Comparison of ENCODE assay signal across 10 cellular contexts in genomic region chr3:19934098-19934566, GRCh38. TPM values are rescaled to one million over a fixed set of nuclear protein-coding genes. Genes with fewer than 3 reads are reported as not detected.
DNase-seq lines count a peak whose midpoint lies in the region; ATAC-seq and TF ChIP-seq lines count a peak whose summit lies in the region.
"Had no signal": no experiment of that assay in that cellular context is flagged by ENCODE, and none has a peak within 500 bp of the region (broad histone marks: within the 10 kb centered on the region; RNA-seq: fewer than 3 reads in every experiment).

A gene with protein sequence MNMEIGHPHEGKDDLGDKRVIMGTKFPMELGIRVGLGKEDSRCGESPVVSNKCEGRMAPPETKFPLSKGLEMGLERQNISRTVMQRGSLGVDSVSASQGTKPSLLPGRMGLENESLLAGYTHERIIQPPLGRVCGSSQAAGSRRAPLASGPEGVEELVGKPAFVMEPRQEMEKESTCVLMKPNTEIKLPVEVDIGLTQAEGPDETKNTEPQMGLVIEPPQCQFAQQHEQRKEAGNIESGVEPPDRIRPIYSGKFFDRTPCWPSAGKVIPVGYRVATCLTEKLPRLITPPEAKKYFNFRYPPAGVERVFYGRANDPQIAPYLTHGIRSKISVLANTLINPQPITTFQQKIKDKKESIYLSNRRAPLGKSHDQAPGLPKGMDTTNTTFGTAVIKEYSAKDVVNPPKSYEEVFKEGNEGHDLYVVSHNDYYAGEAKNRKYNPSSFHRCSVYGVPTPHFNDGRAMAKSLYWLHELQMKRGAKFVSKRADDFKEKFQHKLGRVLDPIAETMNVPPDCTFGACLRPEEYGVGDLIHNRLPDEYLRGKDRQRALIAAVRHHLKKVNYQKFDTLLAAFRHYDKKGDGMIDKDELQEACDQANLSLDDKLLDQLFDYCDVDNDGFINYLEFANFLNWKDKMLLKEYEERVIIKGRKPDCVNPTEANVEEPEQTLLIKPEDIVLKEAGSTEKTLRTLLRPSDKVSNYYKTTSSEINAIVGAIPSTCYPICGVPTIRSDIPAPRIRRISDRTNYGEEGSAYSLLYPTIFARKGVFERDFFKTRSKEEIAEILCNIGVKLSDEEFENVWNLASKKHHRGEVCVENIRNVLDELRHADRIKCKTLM (minus strand): TSS chr3:19934217. CDS start chr3:19934018, 199 bp downstream.

- intact Hi-C loops in CD14-positive monocyte (cut with micrococcal nuclease): no loop called here

- H3K27me3 ChIP-seq in SK-N-SH (ENCODE audit: insufficient read depth) (no peaks in the 10 kb centered on the region), iPS-18a (ENCODE audit: control insufficient read depth, insufficient read depth, low read length) (no peaks in the 10 kb centered on the region)

- H3K4me2 ChIP-seq in SK-N-SH: no peak within 1 kb of the TSS

- CTCF ChIA-PET in SK-N-SH (lab: Yijun Ruan, JAX): no interaction called here
- CTCF ChIA-PET in activated CD8-positive, alpha-beta memory T cell treated with anti-CD3 and anti-CD28 coated beads, Interleukin-2, amount 10 ng/mL, durations not matched to agents 7 days and 5 days (lab: Charles Lee): interaction anchor here (0.9 kb wide), 1 partner anchor 12 kb away, joined by 3 read pairs; no protein-coding TSS in a partner anchor

- TF ChIP-seq RAD21 in SK-N-SH (IDR thresholded peaks at IDR 0.05; ENCODE audit: low read length): no peak

- POLR2A ChIA-PET in SK-N-SH (lab: Yijun Ruan, JAX): no interaction called here

- H3K36me3 Mint-ChIP-seq in CD14-positive monocyte: peaks cover 0 to 5% of the 10 kb centered on the region in 2 donors
- peaks cover 5% of the 10 kb centered on the region for H3K36me3 Mint-ChIP-seq in activated CD8-positive, alpha-beta memory T cell treated with anti-CD3 and anti-CD28 coated beads, Interleukin-2, amount 10 ng/mL, durations not matched to agents 7 days and 5 days

- H3K79me2 ChIP-seq in SK-N-SH (ENCODE audit: insufficient read depth): no peaks in the 10 kb centered on the region

- peaks cover 32% of the 10 kb centered on the region for H3K4me1 Mint-ChIP-seq in CD14-positive monocyte
- peaks cover 41% of the 10 kb centered on the region for H3K4me1 Mint-ChIP-seq in activated CD8-positive, alpha-beta memory T cell treated with anti-CD3 and anti-CD28 coated beads, Interleukin-2, amount 10 ng/mL, durations not matched to agents 7 days and 5 days

- H3K4me3 Mint-ChIP-seq in CD14-positive monocyte: peak within 1 kb of the TSS in 1 of 2 donors; percentile 73
- H3K4me3 Mint-ChIP-seq in activated CD8-positive, alpha-beta memory T cell treated with anti-CD3 and anti-CD28 coated beads, Interleukin-2, amount 10 ng/mL, durations not matched to agents 7 days and 5 days: no peak within 1 kb of the TSS

- H3F3A ChIP-seq in SK-N-SH (replicated peaks; ENCODE audit: insufficient read depth): peaks cover 3% of the 10 kb centered on the region

- WGBS in SK-N-SH (ENCODE audit: low lambda C conversion rate): 32% methylated on average over 5 of the region's 5 CpGs

- TF ChIP-seq CTCF in CD14-positive monocyte (IDR thresholded peaks at IDR 0.05) (no peak), SK-N-SH (IDR thresholded peaks at IDR 0.05) (no peak)

- no peak for DNase-seq in CD14-positive monocyte (ENCODE audit: low spot score)
- peak; percentile 50 for DNase-seq in HT-29 (ENCODE audit: low spot score)
- DNase-seq in SK-N-SH: peak; percentile 59
- DNase-seq in activated CD8-positive, alpha-beta memory T cell treated with anti-CD3 and anti-CD28 coated beads, Interleukin-2, amount 10 ng/mL, durations not matched to agents 7 days and 5 days: no peak
- DNase-seq: aorta had no signal

- H4K20me1 ChIP-seq in SK-N-SH (ENCODE audit: insufficient read depth): no peaks in the 10 kb centered on the region

- peaks cover 13 to 37% (median 16%) of the 10 kb centered on the region in 3 donors for H3K27me3 Mint-ChIP-seq in CD14-positive monocyte (ENCODE audit: low read depth in 3 of 3)
- peaks cover 20% of the 10 kb centered on the region for H3K27me3 Mint-ChIP-seq in activated CD8-positive, alpha-beta memory T cell treated with anti-CD3 and anti-CD28 coated beads, Interleukin-2, amount 10 ng/mL, durations not matched to agents 7 days and 5 days

- H3K9ac ChIP-seq in SK-N-SH: no peak within 1 kb of the TSS
- peak within 1 kb of the TSS; percentile 35 for H3K9ac ChIP-seq in iPS-18a (ENCODE audit: low read length)

- ATAC-seq in GM18517 (IDR thresholded peaks at IDR 0.05; ENCODE audit: unreplicated experiment) (no peak), GM21576 (IDR thresholded peaks at IDR 0.05; ENCODE audit: unreplicated experiment) (no peak), HG03097 (IDR thresholded peaks at IDR 0.05; ENCODE audit: low FRiP score, unreplicated experiment) (no peak)
- no peak for ATAC-seq in activated CD8-positive, alpha-beta memory T cell treated with anti-CD3 and anti-CD28 coated beads, Interleukin-2, amount 10 ng/mL, durations not matched to agents 7 days and 5 days
- ATAC-seq: sciatic nerve had no signal

- peak within 1 kb of the TSS in 4 of 7 donors; percentile 11 to 67 (median 40) for H3K27ac Mint-ChIP-seq in CD14-positive monocyte
- no peak within 1 kb of the TSS for H3K27ac Mint-ChIP-seq in activated CD8-positive, alpha-beta memory T cell treated with anti-CD3 and anti-CD28 coated beads, Interleukin-2, amount 10 ng/mL, durations not matched to agents 7 days and 5 days

- no peak within 1 kb of the TSS for H3K27ac ChIP-seq in SK-N-SH (ENCODE audit: low read depth in 2 of 2, low read length in 1 of 2)
- peak within 1 kb of the TSS; percentile 34 for H3K27ac ChIP-seq in iPS-18a (ENCODE audit: low read length)

- H3K4me1 ChIP-seq in SK-N-SH (ENCODE audit: control insufficient read depth in 1 of 2, insufficient read depth in 2 of 2, low read depth in 1 of 2, low read length in 1 of 2) (peaks cover 0 to 4% of the 10 kb centered on the region in 2 experiments; a peak in 1 of 4 replicates), iPS-18a (ENCODE audit: control insufficient read depth, low read depth, low read length) (no peaks in the 10 kb centered on the region)

- H3K9me3 Mint-ChIP-seq in CD14-positive monocyte: peaks cover 0 to 5% (median 0%) of the 10 kb centered on the region in 7 donors
- no peaks in the 10 kb centered on the region for H3K9me3 Mint-ChIP-seq in activated CD8-positive, alpha-beta memory T cell treated with anti-CD3 and anti-CD28 coated beads, Interleukin-2, amount 10 ng/mL, durations not matched to agents 7 days and 5 days (ENCODE audit: low read depth)

- TF ChIP-seq EP300 in SK-N-SH (IDR thresholded peaks at IDR 0.05; ENCODE audit: borderline replicate concordance in 1 of 2, low read depth in 1 of 2, low read length in 1 of 2): no peak

- no peaks in the 10 kb centered on the region for H3K9me2 ChIP-seq in SK-N-SH

- H3K4me3 ChIP-seq in SK-N-SH (ENCODE audit: low read depth in 2 of 2, low read length in 1 of 2) (no peak within 1 kb of the TSS), iPS-18a (ENCODE audit: low read length) (peak within 1 kb of the TSS; percentile 31)

- no peaks in the 10 kb centered on the region for H3K9me3 ChIP-seq in SK-N-SH
- H3K9me3 ChIP-seq in iPS-18a (ENCODE audit: control insufficient read depth, low read depth, low read length): no peaks in the 10 kb centered on the region

- H3K36me3 ChIP-seq in SK-N-SH (replicated peaks in 1 of 2; ENCODE audit: control insufficient read depth in 1 of 2, insufficient read depth in 2 of 2, low read length in 1 of 2) (no peaks in the 10 kb centered on the region), iPS-18a (ENCODE audit: control insufficient read depth, low read depth, low read length) (no peaks in the 10 kb centered on the region)

- no peak within 1 kb of the TSS for H2AFZ ChIP-seq in SK-N-SH (ENCODE audit: low read depth)

TF ChIP-seq in SK-N-SH, 30 proteins besides CTCF, POLR2A, EP300 and RAD21 (continues in another document):
- TF ChIP-seq FOXM1 (IDR thresholded peaks at IDR 0.05; ENCODE audit: low read depth) (no peak), FOSL2 (IDR thresholded peaks at IDR 0.05; ENCODE audit: borderline replicate concordance, low read depth) (no peak), TEAD4 (IDR thresholded peaks at IDR 0.05; ENCODE audit: borderline replicate concordance, insufficient read depth) (no peak), RCOR1 (IDR thresholded peaks at IDR 0.05; ENCODE audit: low read length) (no peak), MEF2A (IDR thresholded peaks at IDR 0.05; ENCODE audit: borderline replicate concordance, low read depth) (no peak), FOXJ3 (CRISPR knock-in tag; IDR thresholded peaks at IDR 0.05) (no peak), SIN3A (IDR thresholded peaks at IDR 0.05; ENCODE audit: borderline replicate concordance, low read depth, low read length) (no peak), MXI1 (IDR thresholded peaks at IDR 0.05; ENCODE audit: low read depth, low read length) (no peak), YY1 (IDR thresholded peaks at IDR 0.05; ENCODE audit: low read depth) (no peak), GABPA (IDR thresholded peaks at IDR 0.05; ENCODE audit: low read depth) (no peak), ELF1 (IDR thresholded peaks at IDR 0.05) (no peak)
- TF ChIP-seq, protein P1, sequence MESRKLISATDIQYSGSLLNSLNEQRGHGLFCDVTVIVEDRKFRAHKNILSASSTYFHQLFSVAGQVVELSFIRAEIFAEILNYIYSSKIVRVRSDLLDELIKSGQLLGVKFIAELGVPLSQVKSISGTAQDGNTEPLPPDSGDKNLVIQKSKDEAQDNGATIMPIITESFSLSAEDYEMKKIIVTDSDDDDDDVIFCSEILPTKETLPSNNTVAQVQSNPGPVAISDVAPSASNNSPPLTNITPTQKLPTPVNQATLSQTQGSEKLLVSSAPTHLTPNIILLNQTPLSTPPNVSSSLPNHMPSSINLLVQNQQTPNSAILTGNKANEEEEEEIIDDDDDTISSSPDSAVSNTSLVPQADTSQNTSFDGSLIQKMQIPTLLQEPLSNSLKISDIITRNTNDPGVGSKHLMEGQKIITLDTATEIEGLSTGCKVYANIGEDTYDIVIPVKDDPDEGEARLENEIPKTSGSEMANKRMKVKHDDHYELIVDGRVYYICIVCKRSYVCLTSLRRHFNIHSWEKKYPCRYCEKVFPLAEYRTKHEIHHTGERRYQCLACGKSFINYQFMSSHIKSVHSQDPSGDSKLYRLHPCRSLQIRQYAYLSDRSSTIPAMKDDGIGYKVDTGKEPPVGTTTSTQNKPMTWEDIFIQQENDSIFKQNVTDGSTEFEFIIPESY (IDR thresholded peaks at IDR 0.05; ENCODE audit: borderline replicate concordance, low read depth): no peak

RNA-seq across cellular contexts. Expression of the gene that starts here (rescaled TPM):
- under 1 TPM; 0.16 to 0.80 TPM for polyA plus RNA-seq in CD14-positive monocyte
- total RNA-seq in HT-29 (2014; rRNA removed; shearing (Covaris generic)): not detected in 2 replicates
- polyA plus RNA-seq in SK-N-SH (2012; rRNA removed): 0.50 and 0.58 TPM in 2 replicates
- 0.59 and 0.94 TPM in 2 replicates for polyA plus RNA-seq in SK-N-SH (2012; cell fraction: cytosol; rRNA removed)
- 0.87 and 1.4 TPM in 2 replicates for polyA plus RNA-seq in SK-N-SH (2012; cell fraction: nucleus; rRNA removed)
- total RNA-seq in activated CD8-positive, alpha-beta memory T cell treated with anti-CD3 and anti-CD28 coated beads, Interleukin-2, amount 10 ng/mL, durations not matched to agents 7 days and 5 days: under 1 TPM in 1 of 2 experiments, not detected in 1; 0.66 TPM

Comparison
In these comparisons a context has a peak if more than half of its experiments do, and no peak if none do; other contexts are left out.
1. Peak in DNase-seq in HT-29; RNA of the gene not detected or under 1 TPM.